Comparison of ENCODE assay signal across 1 cellular context in the genomic region with DNA sequence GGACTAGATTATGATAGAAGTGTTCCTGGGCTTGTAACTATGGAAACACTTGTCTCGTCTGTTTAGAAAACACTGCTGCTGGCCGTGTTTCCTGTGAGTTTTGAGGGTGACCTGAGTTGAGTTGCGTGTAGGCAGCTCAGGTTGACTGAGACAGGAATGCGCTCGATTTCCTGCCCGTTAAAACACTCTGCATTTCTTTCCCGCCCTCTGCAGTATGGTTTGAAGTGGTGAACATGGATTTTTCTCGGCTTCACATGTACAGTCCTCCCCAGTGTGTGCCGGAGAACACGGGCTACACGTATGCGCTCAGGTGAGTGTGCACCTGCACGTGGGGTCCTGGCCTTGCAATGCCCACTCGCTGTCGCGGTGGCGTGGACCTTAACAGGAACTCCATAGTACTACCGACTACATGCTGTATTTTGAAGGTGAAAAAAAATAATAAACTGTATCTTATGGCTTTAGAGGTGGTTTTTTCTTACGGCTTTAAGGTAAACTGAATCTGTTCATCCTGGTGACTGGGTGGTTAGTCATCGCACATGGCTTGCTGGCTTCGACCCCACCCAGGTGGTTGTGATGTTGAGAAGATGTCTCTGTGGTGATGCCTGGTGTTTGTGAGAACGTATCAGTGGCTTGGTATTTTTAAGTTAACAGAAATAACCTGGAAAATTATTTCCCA.
TF ChIP-seq lines count a peak whose summit lies in the region.

SUN1 (plus strand) TSS at position 185 of the 676 bp plus-strand sequence; CDS start at position 234, 49 bp downstream.

TF ChIP-seq in GM23338, 12 proteins besides CTCF, POLR2A, EP300 and RAD21 (continued from another document):
- no peak for TF ChIP-seq ZNF331 (CRISPR knock-in tag; IDR thresholded peaks at IDR 0.05; ENCODE audit: low read depth)
- no peak for TF ChIP-seq ZNF114 (CRISPR knock-in tag; IDR thresholded peaks at IDR 0.05)
- no peak for TF ChIP-seq JUNB (IDR thresholded peaks at IDR 0.05; ENCODE audit: unreplicated experiment)
- TF ChIP-seq STAT1 (IDR thresholded peaks at IDR 0.05; ENCODE audit: unreplicated experiment) = no peak
- no peak for TF ChIP-seq REST (IDR thresholded peaks at IDR 0.05; ENCODE audit: unreplicated experiment)
- no peak for TF ChIP-seq ZNF462 (CRISPR knock-in tag; IDR thresholded peaks at IDR 0.05)
